8 cellular contexts compared by ENCODE assay signal in genomic region chr3:40580494-40581091, GRCh38. TPM values are rescaled to one million over a fixed set of nuclear protein-coding genes. Genes with fewer than 3 reads are reported as not detected.
DNase-seq lines count a peak whose midpoint lies in the region; ATAC-seq and TF ChIP-seq lines count a peak whose summit lies in the region.

No MANE protein-coding gene starts in this region.

- no peaks in the 10 kb centered on the region for H3K9me3 Mint-ChIP-seq in osteocyte (ENCODE audit: unreplicated experiment)
- no peaks in the 10 kb centered on the region for H3K9me3 Mint-ChIP-seq in type B pancreatic cell

- DNase-seq in Ammon's horn (ENCODE audit: low spot score) (peak; percentile 84), KBM-7 (peak; percentile 69), RPMI7951 (ENCODE audit: low read depth) (peak; percentile 69), foreskin fibroblast (peak; percentile 40 to 79), osteocyte (ENCODE audit: extremely low spot score, unreplicated experiment) (peak; percentile 87), type B pancreatic cell (ENCODE audit: extremely low spot score, unreplicated experiment) (peak; percentile 77)
- DNase-seq in activated T-helper 1 cell treated with anti-CD3 and anti-CD28 coated beads, Interleukin-2, amount 50 U/mL, for 16 hours (ENCODE audit: low read depth in 1 of 2, low spot score in 1 of 2) = peak; percentile 14 to 32

- TF ChIP-seq CTCF in foreskin fibroblast (IDR thresholded peaks at IDR 0.05; ENCODE audit: low read depth, low read length) (peak; percentile 96), osteocyte (IDR thresholded peaks at IDR 0.05) (peak; percentile 95), type B pancreatic cell (conservative IDR thresholded peaks at IDR 0.05) (peak; percentile 98)

- no peak overlapping the region for H3K4me3 Mint-ChIP-seq in osteocyte (ENCODE audit: unreplicated experiment)
- no peak overlapping the region for H3K4me3 Mint-ChIP-seq in type B pancreatic cell

- H3K4me1 Mint-ChIP-seq in osteocyte (ENCODE audit: unreplicated experiment) (peaks cover 11% of the 10 kb centered on the region), type B pancreatic cell (ENCODE audit: unreplicated experiment) (peaks cover 18% of the 10 kb centered on the region)

- H3K4me3 ChIP-seq in foreskin fibroblast (ENCODE audit: low read depth in 1 of 2, low read length in 2 of 2) = no peak overlapping the region

- ATAC-seq in GM18873 (IDR thresholded peaks at IDR 0.05; ENCODE audit: low FRiP score, unreplicated experiment) = peak; percentile 71

- H3K27ac Mint-ChIP-seq in osteocyte (ENCODE audit: unreplicated experiment) (no peak overlapping the region), type B pancreatic cell (no peak overlapping the region)

- in situ Hi-C loops in KBM-7 (cut with MboI; ENCODE audit: low pct_unique_long_range_greater_than_20kb, low sequenced_read_pairs) = loop anchor here (25.0 kb wide), 1 partner anchor 1282 kb away; no protein-coding TSS in a partner anchor

- H3K36me3 Mint-ChIP-seq in osteocyte (ENCODE audit: unreplicated experiment) = no peaks in the 10 kb centered on the region
- no peaks in the 10 kb centered on the region for H3K36me3 Mint-ChIP-seq in type B pancreatic cell

- peaks cover 47% of the 10 kb centered on the region for H3K27me3 Mint-ChIP-seq in osteocyte (ENCODE audit: unreplicated experiment)
- H3K27me3 Mint-ChIP-seq in type B pancreatic cell = peaks cover 2% of the 10 kb centered on the region

RNA-seq across cellular contexts. Expression of gene ZNF621, which starts 55.8 kb away (rescaled TPM):
- 10.8 and 11.0 TPM in 2 replicates for total RNA-seq in RPMI7951 (2014; rRNA removed; shearing (Covaris generic))
- 27.9 and 30.8 TPM in 2 replicates for total RNA-seq in osteocyte
- total RNA-seq in type B pancreatic cell (ENCODE audit: low replicate concordance) = 17.0 and 23.3 TPM in 2 replicates

Comparison
In these comparisons a context has a peak if more than half of its experiments do, and no peak if none do; other contexts are left out.
1. DNase-seq: peak in every context shown above with its lines; median percentile 87 in osteocyte; 84 in Ammon's horn; 77 in type B pancreatic cell; 69 in KBM-7; 69 in RPMI7951; 60 in foreskin fibroblast; 23 in activated T-helper 1 cell treated with anti-CD3 and anti-CD28 coated beads, Interleukin-2, amount 50 U/mL, for 16 hours.